18 cellular contexts compared by ENCODE assay signal in genomic region chr16:11156401-11156800, GRCh38.
A peak's percentile ranks its signal among the peaks of the same experiment; 100 is the strongest.
DNase-seq lines count a peak whose midpoint lies in the region; ATAC-seq and TF ChIP-seq lines count a peak whose summit lies in the region.
"Had no signal": no experiment of that assay in that cellular context is flagged by ENCODE, and none has a peak within 500 bp of the region (broad histone marks: within the 10 kb centered on the region; RNA-seq: fewer than 3 reads in every experiment).

No MANE protein-coding gene starts in this region.

- no peaks in the 10 kb centered on the region for H3K27me3 Mint-ChIP-seq in T-helper 2 cell treated with Interferon-gamma antibody and Interleukin-4, amounts not matched to agents 5 μg/mL and 100 μg/mL, for 36 hours (ENCODE audit: low read depth)
- H3K27me3 Mint-ChIP-seq in activated CD8-positive, alpha-beta T cell treated with anti-CD3 and anti-CD28 coated beads, Interleukin-2, amount 10 ng/mL, durations not matched to agents 7 days and 5 days (ENCODE audit: low read depth) = no peaks in the 10 kb centered on the region
- H3K27me3 Mint-ChIP-seq: CD4-positive, alpha-beta memory T cell had no signal

- H3K36me3 ChIP-seq in spleen = peaks cover 0 to 5% (median 0%) of the 10 kb centered on the region in 6 donors

- POLR2A ChIA-PET in activated CD8-positive, alpha-beta T cell treated with anti-CD3 and anti-CD28 coated beads, Interleukin-2, amount 10 ng/mL, durations not matched to agents 7 days and 5 days (lab: Charles Lee) = interaction anchor here (0.6 to 1.3 kb wide), 2 partner anchors 13 to 96 kb away, joined by 3 read pairs; no protein-coding TSS in a partner anchor

- peak overlapping the region; percentile 24 for H3K4me3 Mint-ChIP-seq in T-helper 2 cell treated with Interferon-gamma antibody and Interleukin-4, amounts not matched to agents 5 μg/mL and 100 μg/mL, for 36 hours
- no peak overlapping the region for H3K4me3 Mint-ChIP-seq in activated CD8-positive, alpha-beta T cell treated with anti-CD3 and anti-CD28 coated beads, Interleukin-2, amount 10 ng/mL, durations not matched to agents 7 days and 5 days
- H3K4me3 Mint-ChIP-seq: CD4-positive, alpha-beta memory T cell had no signal

- H3K9me3 ChIP-seq in spleen = no peaks in the 10 kb centered on the region

- no peak for DNase-seq in T-helper 2 cell treated with Interferon-gamma antibody and Interleukin-4, amounts not matched to agents 5 μg/mL and 100 μg/mL, for 36 hours (ENCODE audit: low spot score)
- no peak for DNase-seq in T-helper 2 cell
- peak; percentile 75 for DNase-seq in NCI-H1694 treated with DMSO at 0.1 percent for 48 hours (lab: John Stamatoyannopoulos, UW)
- peak; percentile 68 for DNase-seq in cerebellar cortex (ENCODE audit: low spot score)
- peak; percentile 47 for DNase-seq in spleen
- no peak for DNase-seq in lower leg skin (ENCODE audit: low spot score in 2 of 2)
- no peak for DNase-seq in activated CD8-positive, alpha-beta T cell treated with anti-CD3 and anti-CD28 coated beads, Interleukin-2, amount 10 ng/mL, durations not matched to agents 7 days and 5 days
- no peak for DNase-seq in NOMO-1 treated with DMSO at 0.1 percent for 48 hours (lab: John Stamatoyannopoulos, UW; ENCODE audit: unreplicated experiment)
- DNase-seq: 8988T; CD4-positive, alpha-beta memory T cell; GF-D8; MV-4-11; NCI-H1417; NCI-H2029; NCI-H510A; OCI-M1; RPMI8226 had no signal

- H3K27me3 ChIP-seq in spleen (replicated peaks in 1 of 7) = no peaks in the 10 kb centered on the region

- H3K4me1 Mint-ChIP-seq in T-helper 2 cell treated with Interferon-gamma antibody and Interleukin-4, amounts not matched to agents 5 μg/mL and 100 μg/mL, for 36 hours (ENCODE audit: low read depth) = peaks cover 67% of the 10 kb centered on the region
- H3K4me1 Mint-ChIP-seq in activated CD8-positive, alpha-beta T cell treated with anti-CD3 and anti-CD28 coated beads, Interleukin-2, amount 10 ng/mL, durations not matched to agents 7 days and 5 days (ENCODE audit: low read depth) = peaks cover 86% of the 10 kb centered on the region

- intact Hi-C loops in spleen (cut with DNase I; ENCODE audit: low total_unique reads) = no loop called here
- intact Hi-C loops in lower leg skin (cut with DNase I; ENCODE audit: low total_unique reads) = no loop called here

- H3K9me3 Mint-ChIP-seq in T-helper 2 cell treated with Interferon-gamma antibody and Interleukin-4, amounts not matched to agents 5 μg/mL and 100 μg/mL, for 36 hours = peaks cover 10% of the 10 kb centered on the region
- peaks cover 8% of the 10 kb centered on the region for H3K9me3 Mint-ChIP-seq in activated CD8-positive, alpha-beta T cell treated with anti-CD3 and anti-CD28 coated beads, Interleukin-2, amount 10 ng/mL, durations not matched to agents 7 days and 5 days (ENCODE audit: insufficient read depth)
- H3K9me3 Mint-ChIP-seq: CD4-positive, alpha-beta memory T cell had no signal

- 78 to 98% (median 85%) methylated on average over 9 of the region's 9 CpGs for WGBS in spleen, 5 donors
- 89 to 98% methylated on average over 9 of the region's 9 CpGs for WGBS in lower leg skin, 2 donors

- peaks cover 21% of the 10 kb centered on the region for H3K36me3 Mint-ChIP-seq in T-helper 2 cell treated with Interferon-gamma antibody and Interleukin-4, amounts not matched to agents 5 μg/mL and 100 μg/mL, for 36 hours (ENCODE audit: low read depth)
- H3K36me3 Mint-ChIP-seq in activated CD8-positive, alpha-beta T cell treated with anti-CD3 and anti-CD28 coated beads, Interleukin-2, amount 10 ng/mL, durations not matched to agents 7 days and 5 days (ENCODE audit: low read depth) = peaks cover 53% of the 10 kb centered on the region

- peaks cover 4 to 30% (median 15%) of the 10 kb centered on the region in 6 donors for H3K4me1 ChIP-seq in spleen

- no peak overlapping the region for H3K27ac ChIP-seq in spleen

- no peak overlapping the region for H3K4me3 ChIP-seq in spleen
- H3K4me3 ChIP-seq in lower leg skin (ENCODE audit: low read depth, poor library complexity, severe bottlenecking) = no peak overlapping the region

- no peak for TF ChIP-seq POLR2A in spleen (IDR thresholded peaks at IDR 0.05)
- no peak for TF ChIP-seq POLR2A in lower leg skin (IDR thresholded peaks at IDR 0.05)

- ATAC-seq in activated CD8-positive, alpha-beta T cell treated with anti-CD3 and anti-CD28 coated beads, Interleukin-2, amount 10 ng/mL, durations not matched to agents 7 days and 5 days = no peak
- ATAC-seq: HCT116 had no signal

- CTCF ChIA-PET in activated CD8-positive, alpha-beta T cell treated with anti-CD3 and anti-CD28 coated beads, Interleukin-2, amount 10 ng/mL, durations not matched to agents 7 days and 5 days (lab: Charles Lee) = interaction anchor here (1.2 to 1.7 kb wide), 2 partner anchors 17 to 215 kb away, joined by 3 to 4 read pairs; no protein-coding TSS in a partner anchor

- TF ChIP-seq CTCF in spleen (IDR thresholded peaks at IDR 0.05 in 8 of 11, conservative IDR thresholded peaks at IDR 0.05 in 3 of 11) = no peak
- no peak for TF ChIP-seq CTCF in lower leg skin (IDR thresholded peaks at IDR 0.05)

- peak overlapping the region; percentile 68 for H3K27ac Mint-ChIP-seq in T-helper 2 cell treated with Interferon-gamma antibody and Interleukin-4, amounts not matched to agents 5 μg/mL and 100 μg/mL, for 36 hours
- no peak overlapping the region for H3K27ac Mint-ChIP-seq in activated CD8-positive, alpha-beta T cell treated with anti-CD3 and anti-CD28 coated beads, Interleukin-2, amount 10 ng/mL, durations not matched to agents 7 days and 5 days

Comparison
In these comparisons a context has a peak if more than half of its experiments do, and no peak if none do; other contexts are left out.
1. DNase-seq: peak in NCI-H1694 treated with DMSO at 0.1 percent for 48 hours (single experiment), cerebellar cortex (single experiment) and spleen (single experiment); none in T-helper 2 cell treated with Interferon-gamma antibody and Interleukin-4, amounts not matched to agents 5 μg/mL and 100 μg/mL, for 36 hours (single experiment), T-helper 2 cell (0 of 5), lower leg skin (0 of 2), activated CD8-positive, alpha-beta T cell treated with anti-CD3 and anti-CD28 coated beads, Interleukin-2, amount 10 ng/mL, durations not matched to agents 7 days and 5 days (single experiment) and NOMO-1 treated with DMSO at 0.1 percent for 48 hours (single experiment).